Comparison of ENCODE assay signal across 1 cellular context in the genomic region with DNA sequence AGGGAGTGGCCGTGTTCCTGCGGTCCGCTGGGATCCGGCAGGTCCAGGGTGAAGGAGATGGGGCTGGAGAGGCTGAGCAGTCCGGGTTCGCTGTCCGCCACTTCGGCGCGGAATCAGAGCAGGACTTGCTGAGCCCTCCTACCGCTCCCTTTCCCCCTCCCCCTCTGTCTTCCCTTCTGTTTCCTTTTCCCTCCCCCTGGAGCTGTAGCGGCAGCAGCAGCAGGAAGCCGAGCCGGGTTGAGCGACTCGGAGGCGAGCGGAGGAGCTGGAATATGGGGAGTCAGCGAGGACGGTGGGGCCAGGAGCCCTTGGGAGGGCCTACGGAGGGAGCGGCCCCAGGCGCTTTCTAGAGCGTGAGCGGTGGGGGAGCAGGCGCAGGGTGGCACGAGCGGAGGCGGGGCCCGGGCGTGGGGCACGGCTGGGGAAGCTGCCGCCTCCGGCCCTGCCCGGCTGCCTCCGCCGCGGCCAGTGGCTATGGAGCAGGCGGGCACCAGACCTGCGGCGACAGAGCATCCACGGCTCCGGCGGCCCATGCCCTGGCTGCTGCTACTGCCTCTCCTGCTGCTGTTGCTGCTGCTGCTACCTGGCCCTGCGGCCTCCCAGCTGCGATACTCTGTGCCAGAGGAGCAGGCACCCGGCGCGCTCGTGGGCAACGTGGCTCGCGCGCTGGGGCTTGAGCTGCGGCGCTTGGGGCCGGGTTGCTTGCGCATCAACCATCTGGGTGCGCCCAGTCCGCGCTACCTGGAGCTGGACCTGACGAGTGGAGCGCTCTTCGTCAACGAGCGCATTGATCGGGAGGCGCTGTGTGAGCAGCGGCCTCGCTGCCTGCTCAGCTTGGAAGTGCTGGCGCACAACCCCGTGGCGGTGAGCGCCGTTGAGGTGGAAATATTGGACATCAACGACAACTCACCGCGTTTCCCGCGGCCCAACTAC.
TF ChIP-seq lines count a peak whose summit lies in the region.

A gene with protein sequence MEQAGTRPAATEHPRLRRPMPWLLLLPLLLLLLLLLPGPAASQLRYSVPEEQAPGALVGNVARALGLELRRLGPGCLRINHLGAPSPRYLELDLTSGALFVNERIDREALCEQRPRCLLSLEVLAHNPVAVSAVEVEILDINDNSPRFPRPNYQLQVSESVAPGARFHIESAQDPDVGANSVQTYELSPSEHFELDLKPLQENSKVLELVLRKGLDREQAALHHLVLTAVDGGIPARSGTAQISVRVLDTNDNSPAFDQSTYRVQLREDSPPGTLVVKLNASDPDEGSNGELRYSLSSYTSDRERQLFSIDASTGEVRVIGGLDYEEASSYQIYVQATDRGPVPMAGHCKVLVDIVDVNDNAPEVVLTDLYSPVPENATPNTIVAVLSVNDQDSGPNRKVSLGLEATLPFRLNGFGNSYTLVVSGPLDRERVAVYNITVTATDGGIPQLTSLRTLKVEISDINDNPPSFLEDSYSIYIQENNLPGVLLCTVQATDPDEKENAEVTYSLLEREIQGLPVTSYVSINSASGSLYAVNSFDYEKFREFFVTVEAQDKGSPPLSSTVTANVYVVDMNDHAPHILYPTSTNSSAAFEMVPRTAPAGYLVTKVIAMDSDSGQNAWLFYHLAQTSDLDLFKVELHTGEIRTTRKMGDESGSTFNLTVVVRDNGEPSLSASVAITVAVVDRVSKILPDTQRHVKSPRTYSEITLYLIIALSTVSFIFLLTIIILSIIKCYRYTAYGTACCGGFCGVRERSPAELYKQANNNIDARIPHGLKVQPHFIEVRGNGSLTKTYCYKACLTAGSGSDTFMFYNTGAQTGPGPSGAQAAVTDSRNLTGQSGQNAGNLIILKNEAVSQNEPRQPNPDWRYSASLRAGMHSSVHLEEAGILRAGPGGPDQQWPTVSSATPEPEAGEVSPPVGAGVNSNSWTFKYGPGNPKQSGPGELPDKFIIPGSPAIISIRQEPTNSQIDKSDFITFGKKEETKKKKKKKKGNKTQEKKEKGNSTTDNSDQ (plus strand): TSS at position 184 of the 933 bp plus-strand sequence. CDS start 291 bp downstream, at position 475.

TF ChIP-seq in HepG2, 621 proteins besides CTCF, POLR2A, EP300 and RAD21:
- no peak for TF ChIP-seq PLRG1 (conservative IDR thresholded peaks at IDR 0.05)
- no peak for TF ChIP-seq GTF2F1 (IDR thresholded peaks at IDR 0.05; ENCODE audit: low read length)
- TF ChIP-seq, protein P1, sequence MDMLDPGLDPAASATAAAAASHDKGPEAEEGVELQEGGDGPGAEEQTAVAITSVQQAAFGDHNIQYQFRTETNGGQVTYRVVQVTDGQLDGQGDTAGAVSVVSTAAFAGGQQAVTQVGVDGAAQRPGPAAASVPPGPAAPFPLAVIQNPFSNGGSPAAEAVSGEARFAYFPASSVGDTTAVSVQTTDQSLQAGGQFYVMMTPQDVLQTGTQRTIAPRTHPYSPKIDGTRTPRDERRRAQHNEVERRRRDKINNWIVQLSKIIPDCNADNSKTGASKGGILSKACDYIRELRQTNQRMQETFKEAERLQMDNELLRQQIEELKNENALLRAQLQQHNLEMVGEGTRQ (IDR thresholded peaks at IDR 0.05; ENCODE audit: low read depth, low read length), result no peak
- TF ChIP-seq, protein P1 (CRISPR knock-in tag; IDR thresholded peaks at IDR 0.05; ENCODE audit: borderline replicate concordance), result no peak
- 0 out of 2 replicates have a peak, but pooled peaks have one; percentile 28 for TF ChIP-seq DNMT1 (CRISPR knock-in tag; IDR thresholded peaks at IDR 0.05)
- no peak for TF ChIP-seq MTA3 (CRISPR knock-in tag; IDR thresholded peaks at IDR 0.05)
- TF ChIP-seq GZF1 (CRISPR knock-in tag; IDR thresholded peaks at IDR 0.05), result no peak
- TF ChIP-seq MYNN (CRISPR knock-in tag; IDR thresholded peaks at IDR 0.05; ENCODE audit: low read depth), result no peak
- TF ChIP-seq ZNF446 (CRISPR knock-in tag; IDR thresholded peaks at IDR 0.05), result no peak
